ENCODE assay signal across 8 cellular contexts in the genomic region with DNA sequence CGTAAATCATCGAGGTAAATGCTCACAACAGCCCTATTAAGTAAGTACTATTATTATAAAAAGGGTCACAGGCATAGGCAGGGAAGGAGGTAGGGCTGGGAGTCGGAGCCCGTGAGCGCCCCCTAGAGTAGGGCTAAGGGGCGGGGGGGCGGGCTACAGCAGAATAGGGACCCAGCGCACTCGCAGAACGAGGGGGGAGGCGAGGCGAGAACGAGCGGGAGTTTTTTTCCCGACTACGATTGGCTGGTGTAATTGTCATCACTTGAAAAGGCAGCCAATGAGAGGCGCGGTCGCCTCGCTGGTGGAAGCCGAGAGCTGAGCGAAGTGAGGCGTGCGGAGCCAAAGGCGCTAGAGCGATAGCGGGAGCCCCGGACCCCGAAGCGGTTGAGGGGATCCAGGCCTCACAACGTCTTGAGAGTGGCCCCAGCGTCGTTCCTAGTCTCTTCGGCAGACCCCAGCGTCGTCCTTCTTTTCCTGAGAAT. TPM values are rescaled to one million over a fixed set of nuclear protein-coding genes. Genes with fewer than 3 reads are reported as not detected.
DNase-seq lines count a peak whose midpoint lies in the region; ATAC-seq and TF ChIP-seq lines count a peak whose summit lies in the region.

No MANE protein-coding gene starts in this region.

- H3K4me3 ChIP-seq in tibial artery: peak overlapping the region; percentile 56 to 64

- H3K27ac ChIP-seq in tibial artery: peak overlapping the region; percentile 48 to 50

- DNase-seq in DMS 273 treated with DMSO at 0.1 percent for 48 hours (lab: John Stamatoyannopoulos, UW) (peak; percentile 50), LoVo (ENCODE audit: low spot score) (peak; percentile 90), SW480 (ENCODE audit: low spot score) (peak; percentile 82), cardiac septum (ENCODE audit: low spot score) (peak; percentile 94), posterior vena cava (ENCODE audit: low spot score) (peak; percentile 96), tibial artery (peak; percentile 93 to 96)
- DNase-seq in activated naive CD8-positive, alpha-beta T cell treated with anti-CD3 and anti-CD28 coated beads, Interleukin-2, amount 10 ng/mL, durations not matched to agents 7 days and 5 days: peak; percentile 84

- H3K4me1 ChIP-seq in tibial artery: peaks cover 0 to 16% (median 10%) of the 10 kb centered on the region in 4 donors

- TF ChIP-seq CTCF in tibial artery (IDR thresholded peaks at IDR 0.05): peak; percentile 37 to 86

- H3K9me3 ChIP-seq in tibial artery: no peaks in the 10 kb centered on the region

- H3K27me3 ChIP-seq in tibial artery: no peaks in the 10 kb centered on the region

- H3K27me3 Mint-ChIP-seq in activated naive CD8-positive, alpha-beta T cell treated with anti-CD3 and anti-CD28 coated beads, Interleukin-2, amount 10 ng/mL, durations not matched to agents 7 days and 5 days: peaks cover 1% of the 10 kb centered on the region

- ATAC-seq in activated naive CD8-positive, alpha-beta T cell treated with anti-CD3 and anti-CD28 coated beads, Interleukin-2, amount 10 ng/mL, durations not matched to agents 7 days and 5 days (ENCODE audit: low read depth): peak; percentile 97
- ATAC-seq in HG03521 (IDR thresholded peaks at IDR 0.05; ENCODE audit: unreplicated experiment): no peak

- peak overlapping the region; percentile 83 for H3K27ac Mint-ChIP-seq in activated naive CD8-positive, alpha-beta T cell treated with anti-CD3 and anti-CD28 coated beads, Interleukin-2, amount 10 ng/mL, durations not matched to agents 7 days and 5 days

- no peaks in the 10 kb centered on the region for H3K36me3 Mint-ChIP-seq in activated naive CD8-positive, alpha-beta T cell treated with anti-CD3 and anti-CD28 coated beads, Interleukin-2, amount 10 ng/mL, durations not matched to agents 7 days and 5 days

- no peaks in the 10 kb centered on the region for H3K9me3 Mint-ChIP-seq in activated naive CD8-positive, alpha-beta T cell treated with anti-CD3 and anti-CD28 coated beads, Interleukin-2, amount 10 ng/mL, durations not matched to agents 7 days and 5 days

- peak overlapping the region; percentile 74 for H3K4me3 Mint-ChIP-seq in activated naive CD8-positive, alpha-beta T cell treated with anti-CD3 and anti-CD28 coated beads, Interleukin-2, amount 10 ng/mL, durations not matched to agents 7 days and 5 days

- no peaks in the 10 kb centered on the region for H3K36me3 ChIP-seq in tibial artery

- peaks cover 18% of the 10 kb centered on the region for H3K4me1 Mint-ChIP-seq in activated naive CD8-positive, alpha-beta T cell treated with anti-CD3 and anti-CD28 coated beads, Interleukin-2, amount 10 ng/mL, durations not matched to agents 7 days and 5 days

- intact Hi-C loops in cardiac septum (cut with DNase I): no loop called here
- intact Hi-C loops in posterior vena cava (cut with DNase I): no loop called here
- intact Hi-C loops in tibial artery (cut with DNase I; ENCODE audit: low total_unique reads): loop anchor here (10.0 kb wide), 1 partner anchor 54 kb away; a partner anchor contains a TSS

- POLR2A ChIA-PET in activated naive CD8-positive, alpha-beta T cell treated with anti-CD3 and anti-CD28 coated beads, Interleukin-2, amount 10 ng/mL, durations not matched to agents 7 days and 5 days (lab: Charles Lee): no interaction called here

RNA-seq across cellular contexts. Expression of a gene that starts 24.2 kb away (rescaled TPM):
- total RNA-seq in activated naive CD8-positive, alpha-beta T cell treated with anti-CD3 and anti-CD28 coated beads, Interleukin-2, amount 10 ng/mL, durations not matched to agents 7 days and 5 days: 10 to 100 TPM; 82.2 to 82.7 TPM
- total RNA-seq in cardiac septum (66.7 TPM), posterior vena cava (10 to 100 TPM; 37.4 to 48.1 TPM)

RNA-seq across cellular contexts. Expression of a gene that starts 38.3 kb away (rescaled TPM):
- 1 to 10 TPM; 3.3 to 4.7 TPM for total RNA-seq in activated naive CD8-positive, alpha-beta T cell treated with anti-CD3 and anti-CD28 coated beads, Interleukin-2, amount 10 ng/mL, durations not matched to agents 7 days and 5 days
- total RNA-seq in cardiac septum: 0.75 TPM
- total RNA-seq in posterior vena cava: not detected

RNA-seq across cellular contexts. Expression of a gene that starts 58.6 kb away (rescaled TPM):
- total RNA-seq in activated naive CD8-positive, alpha-beta T cell treated with anti-CD3 and anti-CD28 coated beads, Interleukin-2, amount 10 ng/mL, durations not matched to agents 7 days and 5 days: 10 to 100 TPM; 28.2 to 29.2 TPM
- total RNA-seq in cardiac septum (8.2 TPM), posterior vena cava (10 to 100 TPM; 10.9 to 12.8 TPM)
